Comparison of ENCODE assay signal across 8 cellular contexts in the genomic region with DNA sequence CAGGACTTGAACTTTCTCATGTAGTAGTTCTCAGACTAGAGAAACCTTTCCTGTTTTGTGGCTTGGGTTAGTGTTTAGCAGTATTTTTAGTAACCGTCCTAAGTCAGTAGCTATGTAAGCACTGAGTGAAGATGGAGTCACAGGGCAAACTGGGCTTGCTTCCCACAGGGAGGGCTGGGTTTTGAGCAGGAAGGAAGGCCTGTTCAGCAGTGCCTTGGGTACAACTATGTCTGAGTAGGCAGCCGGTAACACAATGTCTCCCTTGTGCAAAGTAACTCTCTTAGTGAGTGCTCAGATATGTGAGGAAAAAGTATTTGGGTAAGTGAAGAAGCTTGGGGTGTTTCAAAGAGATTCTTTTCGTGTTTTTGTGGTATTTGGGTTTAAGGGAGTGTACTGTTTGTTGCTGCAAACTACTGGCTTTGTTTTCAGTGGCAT.
DNase-seq lines count a peak whose midpoint lies in the region; ATAC-seq and TF ChIP-seq lines count a peak whose summit lies in the region.

No MANE protein-coding gene starts in this region.

- H3K27ac Mint-ChIP-seq in brain, result peak overlapping the region; percentile 81 to 99 (median 96)

- peaks cover 15% of the 10 kb centered on the region for H3K9me3 Mint-ChIP-seq in activated T-cell treated with anti-CD3 and anti-CD28 coated beads, Interleukin-2, amount 50 U/mL, for 4 hours
- H3K9me3 Mint-ChIP-seq in brain, result peaks cover 3 to 12% (median 3%) of the 10 kb centered on the region in 5 experiments

- ATAC-seq in activated T-cell treated with anti-CD3 and anti-CD28 coated beads, Interleukin-2, amount 50 U/mL, for 4 hours, result peak; percentile 62 to 69

- no peaks in the 10 kb centered on the region for H3K36me3 ChIP-seq in iPS-20b (ENCODE audit: insufficient read depth, low read depth, low read length)

- H3K4me3 ChIP-seq in iPS-20b (ENCODE audit: low read length), result no peak overlapping the region

- no peaks in the 10 kb centered on the region for H3K27me3 ChIP-seq in iPS-20b (ENCODE audit: insufficient read depth, low read length)

- H3K36me3 Mint-ChIP-seq in activated T-cell treated with anti-CD3 and anti-CD28 coated beads, Interleukin-2, amount 50 U/mL, for 4 hours (ENCODE audit: insufficient read depth), result peaks cover 38% of the 10 kb centered on the region
- peaks cover 69% of the 10 kb centered on the region for H3K36me3 Mint-ChIP-seq in brain

- H3K4me1 ChIP-seq in iPS-20b (ENCODE audit: insufficient read depth, low read length), result no peaks in the 10 kb centered on the region

- 0 out of 2 replicates have a peak overlapping the region, but pooled peaks have one; percentile 8 for H3K9ac ChIP-seq in iPS-20b (ENCODE audit: low read depth, low read length)

- peak overlapping the region; percentile 14 for H3K4me3 Mint-ChIP-seq in activated T-cell treated with anti-CD3 and anti-CD28 coated beads, Interleukin-2, amount 50 U/mL, for 4 hours
- H3K4me3 Mint-ChIP-seq in brain, result peak overlapping the region; percentile 65 to 89 (median 75)

- no peaks in the 10 kb centered on the region for H3K27me3 Mint-ChIP-seq in activated T-cell treated with anti-CD3 and anti-CD28 coated beads, Interleukin-2, amount 50 U/mL, for 4 hours (ENCODE audit: low read depth)
- no peaks in the 10 kb centered on the region for H3K27me3 Mint-ChIP-seq in brain

- no peaks in the 10 kb centered on the region for H3K9me3 ChIP-seq in iPS-20b (ENCODE audit: insufficient read depth, low read depth, low read length)

- no peak overlapping the region for H3K27ac ChIP-seq in iPS-20b (ENCODE audit: low read length)

- DNase-seq in activated T-cell treated with anti-CD3 and anti-CD28 coated beads, Interleukin-2, amount 50 U/mL, for 4 hours, result no peak
- DNase-seq in activated T-cell treated with anti-CD3 and anti-CD28 coated beads for 4 hours, result no peak
- DNase-seq in MV-4-11 (lab: John Stamatoyannopoulos, UW), result peak; percentile 76
- peak; percentile 21 for DNase-seq in retina
- no peak for DNase-seq in NCI-H748 (lab: John Stamatoyannopoulos, UW; ENCODE audit: unreplicated experiment)
- DNase-seq in NK-92 (lab: John Stamatoyannopoulos, UW; ENCODE audit: unreplicated experiment), result no peak

- peaks cover 44% of the 10 kb centered on the region for H3K4me1 Mint-ChIP-seq in activated T-cell treated with anti-CD3 and anti-CD28 coated beads, Interleukin-2, amount 50 U/mL, for 4 hours (ENCODE audit: low read depth)
- H3K4me1 Mint-ChIP-seq in brain, result peaks cover 36% of the 10 kb centered on the region

- no peak for TF ChIP-seq CTCF in brain (conservative IDR thresholded peaks at IDR 0.05)

Comparison
In these comparisons a context has a peak if more than half of its experiments do, and no peak if none do; other contexts are left out.
1. DNase-seq: peak in MV-4-11 (single experiment) and retina (single experiment); none in activated T-cell treated with anti-CD3 and anti-CD28 coated beads, Interleukin-2, amount 50 U/mL, for 4 hours (single experiment), activated T-cell treated with anti-CD3 and anti-CD28 coated beads for 4 hours (single experiment), NCI-H748 (single experiment) and NK-92 (single experiment).